Comparison of ENCODE assay signal across 8 cellular contexts in the genomic region with DNA sequence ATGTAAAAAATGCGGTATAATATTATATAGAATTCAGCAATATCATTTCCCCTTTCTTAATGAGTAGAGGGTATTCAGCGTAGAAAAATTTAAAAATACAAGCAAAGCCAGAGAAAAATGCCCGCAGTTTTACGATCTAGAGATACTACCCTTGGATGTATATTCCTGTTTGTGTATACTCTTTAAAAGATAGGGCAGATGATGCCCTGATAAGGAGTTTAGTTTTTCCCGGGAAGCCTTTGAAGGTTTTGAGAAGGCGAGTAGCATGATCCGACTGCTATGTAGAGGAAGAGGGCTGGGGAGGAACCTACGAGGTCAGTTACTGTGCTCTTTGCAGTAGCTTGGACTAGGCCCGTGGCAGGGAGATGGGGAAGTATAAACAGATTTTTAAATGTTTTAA.
DNase-seq lines count a peak whose midpoint lies in the region; ATAC-seq lines count a peak whose summit lies in the region.

No MANE protein-coding gene starts in this region.

- H3K36me3 ChIP-seq in iPS-15b (ENCODE audit: control insufficient read depth, insufficient read depth, low read length), result no peaks in the 10 kb centered on the region

- H3K4me1 ChIP-seq in iPS-15b (ENCODE audit: control insufficient read depth, insufficient read depth, low read length), result peaks cover 5% of the 10 kb centered on the region

- H3K9ac ChIP-seq in iPS-15b (ENCODE audit: low read depth, low read length), result peak overlapping the region; percentile 2

- H3K27ac ChIP-seq in angular gyrus (ENCODE audit: low read depth, low read length) (peak overlapping the region; percentile 69), skin epidermis (peak overlapping the region in 19 of 21 experiments; percentile 76 to 99 (median 92))

- no peaks in the 10 kb centered on the region for H3K9me3 ChIP-seq in iPS-15b (ENCODE audit: control insufficient read depth, insufficient read depth, low read length)

- ATAC-seq in GM21381 (IDR thresholded peaks at IDR 0.05; ENCODE audit: unreplicated experiment), result no peak

- H3K4me3 ChIP-seq in iPS-15b (ENCODE audit: low read depth, low read length) (peak overlapping the region; percentile 92), skin epidermis (peak overlapping the region; percentile 76 to 96 (median 85))

- DNase-seq in NCI-H2171 treated with DMSO at 0.1 percent for 48 hours (lab: John Stamatoyannopoulos, UW) (peak; percentile 40), NCI-H2171 (lab: John Stamatoyannopoulos, UW) (no peak), NCI-H2107 treated with DMSO at 0.1 percent for 48 hours (lab: John Stamatoyannopoulos, UW; ENCODE audit: unreplicated experiment) (peak; percentile 70), cerebellar nuclear complex (lab: John Stamatoyannopoulos, UW) (no peak)

- H3K27me3 ChIP-seq in iPS-15b (ENCODE audit: control insufficient read depth, insufficient read depth, low read length), result no peaks in the 10 kb centered on the region

Comparison
In these comparisons a context has a peak if more than half of its experiments do, and no peak if none do; other contexts are left out.
1. DNase-seq: peak in NCI-H2171 treated with DMSO at 0.1 percent for 48 hours (single experiment) and NCI-H2107 treated with DMSO at 0.1 percent for 48 hours (single experiment); none in NCI-H2171 (single experiment) and cerebellar nuclear complex (0 of 2).